8 cellular contexts compared by ENCODE assay signal in genomic region chr16:66342294-66342900, GRCh38.
DNase-seq lines count a peak whose midpoint lies in the region; ATAC-seq and TF ChIP-seq lines count a peak whose summit lies in the region.

No MANE protein-coding gene starts in this region.

- in situ Hi-C loops in GM13977 (cut with MboI; ENCODE audit: low pct_unique_long_range_greater_than_20kb, low sequenced_read_pairs, unreplicated experiment), result no loop called here

- DNase-seq in AG08395 (ENCODE audit: low spot score) (peak; percentile 52), GM13977 (ENCODE audit: low spot score) (peak; percentile 52), UCSD-AML1 (lab: John Stamatoyannopoulos, UW; ENCODE audit: unreplicated experiment) (peak; percentile 30), iPS-NIHi7 (ENCODE audit: extremely low spot score) (peak; percentile 91), NOMO-1 treated with dmso at 0.1 percent for 144 hours (lab: John Stamatoyannopoulos, UW; ENCODE audit: unreplicated experiment) (no peak), SKM-1 treated with dmso at 0.1 percent for 144 hours (lab: John Stamatoyannopoulos, UW; ENCODE audit: unreplicated experiment) (no peak)

- no peak for ATAC-seq in GM19467 (IDR thresholded peaks at IDR 0.05; ENCODE audit: unreplicated experiment)
- no peak for ATAC-seq in HG03025 (IDR thresholded peaks at IDR 0.05; ENCODE audit: low FRiP score, unreplicated experiment)

- peak; percentile 75 for TF ChIP-seq CTCF in GM13977 (IDR thresholded peaks at IDR 0.05; ENCODE audit: extremely low read depth, insufficient read depth, missing control alignments)

Comparison
In these comparisons a context has a peak if more than half of its experiments do, and no peak if none do; other contexts are left out.
1. DNase-seq: peak in AG08395 (single experiment), GM13977 (single experiment), UCSD-AML1 (single experiment) and iPS-NIHi7 (single experiment); none in NOMO-1 treated with dmso at 0.1 percent for 144 hours (single experiment) and SKM-1 treated with dmso at 0.1 percent for 144 hours (single experiment).